10 cellular contexts compared by ENCODE assay signal in the genomic region with DNA sequence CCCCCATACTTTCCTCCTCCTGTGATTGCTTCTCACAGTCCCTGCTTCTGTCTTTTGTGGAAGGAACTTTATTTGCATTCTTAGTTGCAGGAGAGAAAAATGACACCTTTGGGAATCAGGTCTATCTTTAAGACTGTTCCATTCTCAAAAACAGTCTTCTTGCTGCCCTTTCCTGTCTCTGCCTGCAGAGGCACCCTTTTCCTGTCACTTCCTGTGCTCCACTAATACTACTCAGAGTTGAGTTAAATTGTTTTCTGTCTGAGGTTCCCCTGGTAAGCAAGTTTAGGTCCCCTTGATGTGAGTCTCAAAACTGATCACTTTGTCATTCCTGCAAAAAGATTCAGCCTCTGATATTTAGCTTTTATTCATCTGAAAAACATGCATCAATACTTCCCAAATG.
DNase-seq lines count a peak whose midpoint lies in the region; ATAC-seq and TF ChIP-seq lines count a peak whose summit lies in the region.
"Had no signal": no experiment of that assay in that cellular context is flagged by ENCODE, and none has a peak within 500 bp of the region (broad histone marks: within the 10 kb centered on the region; RNA-seq: fewer than 3 reads in every experiment).

No MANE protein-coding gene starts in this region.

- peak; percentile 44 for TF ChIP-seq CTCF in GM12865 (IDR thresholded peaks at IDR 0.05; ENCODE audit: insufficient read depth, low read depth, low read length, missing control alignments)
- TF ChIP-seq CTCF in NB4 (IDR thresholded peaks at IDR 0.05; ENCODE audit: low read depth, low read length) = peak; percentile 40

- no peak overlapping the region for H3K4me3 ChIP-seq in GM12865 (ENCODE audit: low read depth, low read length)
- no peak overlapping the region for H3K4me3 ChIP-seq in NB4 (ENCODE audit: low read depth, low read length)
- H3K4me3 ChIP-seq: dorsolateral prefrontal cortex had no signal

- no peak for TF ChIP-seq POLR2A in NB4 (IDR thresholded peaks at IDR 0.05; ENCODE audit: extremely low read depth, insufficient read length)

- DNase-seq in GM12865 (ENCODE audit: low read depth) = peak; percentile 31
- no peak for DNase-seq in NB4 (ENCODE audit: low read depth)
- DNase-seq in left kidney (ENCODE audit: low read depth, low spot score) = peak; percentile 32
- DNase-seq in T1000 (lab: John Stamatoyannopoulos, UW) = no peak
- DNase-seq in Right ventricle myocardium superior = no peak
- no peak for DNase-seq in stimulated activated CD4-positive, alpha-beta T cell treated with anti-CD3 and anti-CD28 coated beads, Interleukin-4, amount 100 ng/mL, for 24 hours
- DNase-seq: dorsolateral prefrontal cortex had no signal

- peak; percentile 85 for ATAC-seq in GM21528 (IDR thresholded peaks at IDR 0.05; ENCODE audit: low FRiP score, unreplicated experiment)
- no peak for ATAC-seq in HG02840 (IDR thresholded peaks at IDR 0.05; ENCODE audit: low FRiP score, unreplicated experiment)
- no peak for ATAC-seq in Right ventricle myocardium superior (ENCODE audit: poor library complexity)
- ATAC-seq: naive thymus-derived CD8-positive, alpha-beta T cell had no signal

- intact Hi-C loops in Right ventricle myocardium superior (cut with DNase I) = no loop called here

Comparison
In these comparisons a context has a peak if more than half of its experiments do, and no peak if none do; other contexts are left out.
1. DNase-seq: peak in GM12865 (single experiment) and left kidney (single experiment); none in NB4 (single experiment), T1000 (single experiment), Right ventricle myocardium superior (single experiment) and stimulated activated CD4-positive, alpha-beta T cell treated with anti-CD3 and anti-CD28 coated beads, Interleukin-4, amount 100 ng/mL, for 24 hours (single experiment).